Comparison of ENCODE assay signal across 28 cellular contexts in the genomic region with DNA sequence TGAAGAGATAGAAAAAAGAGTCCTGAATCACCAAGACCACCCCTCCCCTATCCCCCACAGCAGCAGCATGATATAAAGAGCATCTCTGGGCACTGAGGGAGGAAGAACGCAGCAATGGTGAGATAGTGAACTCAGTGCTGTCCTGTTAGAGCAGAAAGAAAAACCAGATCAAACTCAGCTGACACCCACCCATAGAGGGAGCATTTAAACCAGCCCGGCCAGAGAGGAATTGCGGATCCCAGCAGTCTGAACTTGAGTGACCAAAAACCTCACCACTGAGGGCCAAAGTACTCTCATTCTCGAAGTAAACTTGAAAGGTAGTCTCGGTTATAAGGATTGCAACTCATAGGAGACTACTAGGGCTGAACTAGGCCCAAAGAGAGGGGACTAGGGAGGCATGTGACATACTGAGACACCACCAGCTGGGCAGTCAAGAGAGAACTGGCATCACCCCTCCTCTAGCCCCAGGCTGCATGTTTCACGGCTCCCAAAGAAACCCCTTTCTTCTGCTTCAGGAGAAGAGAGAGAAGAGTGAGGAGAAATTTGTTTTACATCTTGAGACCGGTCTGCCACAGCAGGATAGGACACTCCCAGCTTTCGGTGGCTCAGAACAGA. TPM values are rescaled to one million over a fixed set of nuclear protein-coding genes. Genes with fewer than 3 reads are reported as not detected.
A peak's percentile ranks its signal among the peaks of the same experiment; 100 is the strongest.
DNase-seq lines count a peak whose midpoint lies in the region; ATAC-seq and TF ChIP-seq lines count a peak whose summit lies in the region.
"Had no signal": no experiment of that assay in that cellular context is flagged by ENCODE, and none has a peak within 500 bp of the region (broad histone marks: within the 10 kb centered on the region; RNA-seq: fewer than 3 reads in every experiment).

No MANE protein-coding gene starts in this region.

- H3K4me1 ChIP-seq in GM23338 (ENCODE audit: insufficient read depth) (0 out of 2 replicates have a peak, but pooled peaks cover 11% of the 10 kb centered on the region), neuronal stem cell (ENCODE audit: control insufficient read depth in 2 of 2, insufficient read depth in 1 of 2, low read depth in 1 of 2, low read length in 2 of 2) (no peaks in the 10 kb centered on the region)
- H3K4me1 ChIP-seq: BLaER1 treated with 17β-estradiol and CSF1 and Interleukin-3, amounts not matched to agents 10 nM and 100 nM; breast epithelium; tibial nerve had no signal

- no peak overlapping the region for H4K91ac ChIP-seq in neuronal stem cell (ENCODE audit: low read depth, low read length, poor library complexity)

- no peaks in the 10 kb centered on the region for H3K9me3 ChIP-seq in neuronal stem cell (replicated peaks in 1 of 2; ENCODE audit: control insufficient read depth in 2 of 2, insufficient read depth in 1 of 2, low read depth in 1 of 2, low read length in 2 of 2)
- H3K9me3 ChIP-seq: breast epithelium, tibial nerve had no signal

- H2BK120ac ChIP-seq in neuronal stem cell (ENCODE audit: low read depth, low read length) = no peak overlapping the region

- no peaks in the 10 kb centered on the region for H3K36me3 Mint-ChIP-seq in GM23338 (ENCODE audit: low read depth)
- H3K36me3 Mint-ChIP-seq: activated CD8-positive, alpha-beta memory T cell treated with anti-CD3 and anti-CD28 coated beads, Interleukin-2, amount 10 ng/mL, durations not matched to agents 7 days and 5 days had no signal

- no peak overlapping the region for H3K14ac ChIP-seq in neuronal stem cell (ENCODE audit: low read length)

- H2AFZ ChIP-seq in GM23338 (peak overlapping the region; percentile 76), neuronal stem cell (ENCODE audit: low read length) (peak overlapping the region; percentile 15)
- H2AFZ ChIP-seq: PC-9 had no signal

- no peaks in the 10 kb centered on the region for H3K27me3 ChIP-seq in GM23338 (ENCODE audit: insufficient read depth)
- no peaks in the 10 kb centered on the region for H3K27me3 ChIP-seq in neuronal stem cell (ENCODE audit: control insufficient read depth in 3 of 3, insufficient read depth in 3 of 3, low read depth in 1 of 3, low read length in 3 of 3)
- H3K27me3 ChIP-seq: BLaER1 treated with 17β-estradiol and CSF1 and Interleukin-3, amounts not matched to agents 10 nM and 100 nM; breast epithelium; tibial nerve had no signal

- peaks cover 6% of the 10 kb centered on the region; the same call in 2 of the 3 replicates for H3K4me1 Mint-ChIP-seq in GM23338
- H3K4me1 Mint-ChIP-seq: activated CD8-positive, alpha-beta memory T cell treated with anti-CD3 and anti-CD28 coated beads, Interleukin-2, amount 10 ng/mL, durations not matched to agents 7 days and 5 days had no signal

- no peaks in the 10 kb centered on the region for H3K79me1 ChIP-seq in neuronal stem cell (ENCODE audit: low read depth, low read length)

- no peak overlapping the region for H2BK15ac ChIP-seq in neuronal stem cell (ENCODE audit: low read length)

- H3K36me3 ChIP-seq in GM23338 (ENCODE audit: insufficient read depth) (no peaks in the 10 kb centered on the region), neuronal stem cell (replicated peaks in 1 of 2; ENCODE audit: control insufficient read depth in 2 of 2, insufficient read depth in 2 of 2, low read length in 2 of 2) (no peaks in the 10 kb centered on the region)
- H3K36me3 ChIP-seq: BLaER1 treated with 17β-estradiol and CSF1 and Interleukin-3, amounts not matched to agents 10 nM and 100 nM; breast epithelium; tibial nerve had no signal

- H3K4me3 Mint-ChIP-seq in GM23338 = no peak overlapping the region
- H3K4me3 Mint-ChIP-seq: activated CD8-positive, alpha-beta memory T cell treated with anti-CD3 and anti-CD28 coated beads, Interleukin-2, amount 10 ng/mL, durations not matched to agents 7 days and 5 days had no signal

- no CpG with 5 or more reads among the region's 8 CpGs for WGBS in neuronal stem cell (ENCODE audit: extremely low coverage in 2 of 2, insufficient read length in 2 of 2, insufficient replicate concordance in 1 of 2), 2 donors

- H3K4me2 ChIP-seq in GM23338 = no peak overlapping the region
- H3K4me2 ChIP-seq in neuronal stem cell (ENCODE audit: insufficient read depth, low read length, poor library complexity, severe bottlenecking) = no peak overlapping the region
- H3K4me2 ChIP-seq: BLaER1 treated with 17β-estradiol and CSF1 and Interleukin-3, amounts not matched to agents 10 nM and 100 nM; PC-9 had no signal

- H3K18ac ChIP-seq in neuronal stem cell (ENCODE audit: low read length) = no peak overlapping the region

- no peaks in the 10 kb centered on the region for H4K20me1 ChIP-seq in GM23338 (replicated peaks; ENCODE audit: insufficient read depth)
- H4K20me1 ChIP-seq: BLaER1 treated with 17β-estradiol and CSF1 and Interleukin-3, amounts not matched to agents 10 nM and 100 nM had no signal

- no peak overlapping the region for H3K4ac ChIP-seq in neuronal stem cell (ENCODE audit: low read length)

- peaks cover 2% of the 10 kb centered on the region for H3K27me3 Mint-ChIP-seq in GM23338 (ENCODE audit: insufficient read depth, low read depth, poor library complexity)
- H3K27me3 Mint-ChIP-seq: activated CD8-positive, alpha-beta memory T cell treated with anti-CD3 and anti-CD28 coated beads, Interleukin-2, amount 10 ng/mL, durations not matched to agents 7 days and 5 days had no signal

- H3K27ac Mint-ChIP-seq in GM23338 = no peak overlapping the region
- H3K27ac Mint-ChIP-seq: activated CD8-positive, alpha-beta memory T cell treated with anti-CD3 and anti-CD28 coated beads, Interleukin-2, amount 10 ng/mL, durations not matched to agents 7 days and 5 days had no signal

- DNase-seq in GM23338 (ENCODE audit: low spot score) = peak; percentile 49
- DNase-seq in RPMI8226 = peak; percentile 7
- peak; percentile 10 for DNase-seq in globus pallidus (ENCODE audit: low spot score)
- no peak for DNase-seq in neuronal stem cell (ENCODE audit: low spot score)
- no peak for DNase-seq in stimulated activated CD4-positive, alpha-beta T cell treated with anti-CD3 and anti-CD28 coated beads, Interleukin-2, amount 100 ng/mL, for 24 hours
- DNase-seq: activated CD8-positive, alpha-beta memory T cell treated with anti-CD3 and anti-CD28 coated beads, Interleukin-2, amount 10 ng/mL, durations not matched to agents 7 days and 5 days; activated naive CD4-positive, alpha-beta T cell treated with Interleukin-2 at 50 U/mL for 16 hours; COR-L47; DMS79 treated with DMSO at 0.1 percent for 48 hours; effector CD4-positive, alpha-beta T cell; Karpas-422; left cardiac atrium; MV-4-11; NCI-H146; NCI-H510A; PC-9; SHP77; stimulated activated CD8-positive, alpha-beta memory T cell treated with anti-CD3 and anti-CD28 coated beads, Interleukin-4, amount 100 ng/mL, for 48 hours; SW 1271; T-helper 9 cell had no signal

- peak; percentile 42 to 56 for TF ChIP-seq CTCF in GM23338 (conservative IDR thresholded peaks at IDR 0.05; ENCODE audit: low read depth in 2 of 2)

- H3K27ac ChIP-seq in GM23338 (ENCODE audit: low read depth) = no peak overlapping the region
- no peak overlapping the region for H3K27ac ChIP-seq in neuronal stem cell (replicated peaks; ENCODE audit: low read length)
- H3K27ac ChIP-seq: BLaER1 treated with 17β-estradiol and CSF1 and Interleukin-3, amounts not matched to agents 10 nM and 100 nM; breast epithelium; epithelial cell of prostate; HL-60; PC-9; tibial nerve had no signal

- H3K9me2 ChIP-seq in GM23338 (ENCODE audit: insufficient read depth) = no peaks in the 10 kb centered on the region

- no peak overlapping the region for H2BK5ac ChIP-seq in neuronal stem cell (ENCODE audit: low read length)

- no peaks in the 10 kb centered on the region for H3K9me3 Mint-ChIP-seq in GM23338

- no peak overlapping the region for H2BK12ac ChIP-seq in neuronal stem cell (ENCODE audit: low read length)

- ATAC-seq in GM23338 = peak; percentile 71
- ATAC-seq in GM19395 (IDR thresholded peaks at IDR 0.05; ENCODE audit: unreplicated experiment) = no peak
- no peak for ATAC-seq in HG02870 (IDR thresholded peaks at IDR 0.05; ENCODE audit: unreplicated experiment)
- ATAC-seq in HG03354 (IDR thresholded peaks at IDR 0.05; ENCODE audit: poor library complexity, severe bottlenecking, unreplicated experiment) = no peak
- ATAC-seq: activated CD8-positive, alpha-beta memory T cell treated with anti-CD3 and anti-CD28 coated beads, Interleukin-2, amount 10 ng/mL, durations not matched to agents 7 days and 5 days; left cardiac atrium had no signal

- H3K9ac ChIP-seq in neuronal stem cell (ENCODE audit: low read depth, low read length, poor library complexity) = no peak overlapping the region
- H3K9ac ChIP-seq: BLaER1 treated with 17β-estradiol and CSF1 and Interleukin-3, amounts not matched to agents 10 nM and 100 nM had no signal

- no peaks in the 10 kb centered on the region for H3F3A ChIP-seq in GM23338 (replicated peaks; ENCODE audit: low read depth)

- no peaks in the 10 kb centered on the region for H3K79me2 ChIP-seq in GM23338 (replicated peaks; ENCODE audit: insufficient read depth)

- H2AK5ac ChIP-seq in neuronal stem cell (ENCODE audit: low read depth, low read length) = no peak overlapping the region

- no peak overlapping the region for H3K4me3 ChIP-seq in GM23338
- H3K4me3 ChIP-seq in neuronal stem cell (ENCODE audit: low read length in 2 of 2) = no peak overlapping the region
- H3K4me3 ChIP-seq: BLaER1 treated with 17β-estradiol and CSF1 and Interleukin-3, amounts not matched to agents 10 nM and 100 nM; breast epithelium; PC-9; tibial nerve had no signal

- H3K23ac ChIP-seq in neuronal stem cell (ENCODE audit: low read depth, low read length, poor library complexity) = no peak overlapping the region

- H4K8ac ChIP-seq in neuronal stem cell (ENCODE audit: low read depth, low read length) = no peak overlapping the region

TF ChIP-seq in GM23338, 12 proteins besides CTCF, POLR2A, EP300 and RAD21 (continues in another document):
- TF ChIP-seq EZH2phosphoT487 (IDR thresholded peaks at IDR 0.05; ENCODE audit: unreplicated experiment) = no peak
- TF ChIP-seq POLR2AphosphoS5 (IDR thresholded peaks at IDR 0.05; ENCODE audit: low read depth) = no peak
- no peak for TF ChIP-seq ZNF331 (CRISPR knock-in tag; IDR thresholded peaks at IDR 0.05; ENCODE audit: low read depth)
- TF ChIP-seq ZNF114 (CRISPR knock-in tag; IDR thresholded peaks at IDR 0.05) = no peak

RNA-seq across cellular contexts. Expression of a gene that starts 39.2 kb away (rescaled TPM):
- total RNA-seq in GM23338 (2014; rRNA removed; shearing (Covaris generic)) = 12.2 and 13.0 TPM in 2 replicates
- 3.7 and 4.7 TPM in 2 replicates for polyA plus RNA-seq in GM23338 (2016; fragmentation: Nextera tagmentation; extraction: Ambion mirVana)
- polyA plus RNA-seq in neuronal stem cell (2013, experiment 1 of 2) = 2.2 TPM
- 2.1 TPM for polyA plus RNA-seq in neuronal stem cell (2013, experiment 2 of 2)

Comparison
In these comparisons a context has a peak if more than half of its experiments do, and no peak if none do; other contexts are left out.
1. DNase-seq: peak in GM23338 (single experiment), RPMI8226 (single experiment) and globus pallidus (single experiment); none in neuronal stem cell (single experiment) and stimulated activated CD4-positive, alpha-beta T cell treated with anti-CD3 and anti-CD28 coated beads, Interleukin-2, amount 100 ng/mL, for 24 hours (0 of 2).